Comparison of ENCODE assay signal across 18 cellular contexts in the genomic region with DNA sequence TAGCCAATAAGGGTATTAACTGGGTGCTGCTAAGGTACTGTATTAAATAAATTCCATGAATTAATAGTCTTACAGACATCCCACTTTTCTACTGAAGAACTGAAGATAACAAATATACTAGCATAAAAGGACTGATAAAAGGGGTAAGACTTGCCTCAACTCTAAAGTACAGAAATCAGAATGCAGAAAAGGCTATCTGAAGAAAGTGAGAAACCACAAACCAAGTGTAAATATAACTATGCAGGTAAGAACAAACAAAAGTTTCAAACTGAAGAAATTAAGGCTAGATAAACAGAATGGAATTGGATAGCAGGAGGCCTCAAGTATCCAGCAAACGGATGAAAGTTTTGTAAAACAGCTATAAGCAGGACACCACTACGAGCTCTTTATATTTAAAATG.
"Had no signal": no experiment of that assay in that cellular context is flagged by ENCODE, and none has a peak within 500 bp of the region (broad histone marks: within the 10 kb centered on the region; RNA-seq: fewer than 3 reads in every experiment).

No MANE protein-coding gene starts in this region.

- ATAC-seq: gastrocnemius medialis, heart left ventricle, lower lobe of right lung, right cardiac atrium had no signal

- H3K4me3 ChIP-seq: adrenal gland, cardiac muscle cell, gastrocnemius medialis, heart left ventricle, lower lobe of right lung, skin epidermis, transverse colon had no signal

- H3K4me1 ChIP-seq: lower lobe of right lung had no signal

- H3K9me3 ChIP-seq: adrenal gland, gastrocnemius medialis, heart left ventricle, lower lobe of right lung, transverse colon had no signal

- H3K27ac ChIP-seq: adrenal gland, cardiac muscle cell, gastrocnemius medialis, heart left ventricle, lower lobe of right lung, skin epidermis, transverse colon had no signal

- H3K27me3 ChIP-seq: adrenal gland, cardiac muscle cell, gastrocnemius medialis, heart left ventricle, transverse colon had no signal

- DNase-seq: activated CD4-positive, alpha-beta T cell treated with anti-CD3 and anti-CD28 coated beads, Interleukin-2, amount 10 ng/mL, durations not matched to agents 7 days and 5 days; activated naive CD4-positive, alpha-beta T cell treated with anti-CD3 and anti-CD28 coated beads, Interleukin-2, amount 10 ng/mL, durations not matched to agents 7 days and 5 days; activated T-cell treated with anti-CD3 and anti-CD28 coated beads, Interleukin-2, amount 50 U/mL, for 24 hours; adrenal gland; erythroblast; gastrocnemius medialis; heart left ventricle; lower lobe of right lung; nephron progenitor cell; occipital lobe; right cardiac atrium; stimulated activated CD4-positive, alpha-beta T cell treated with anti-CD3 and anti-CD28 coated beads, Interleukin-15, amount 100 ng/mL, for 24 hours; stimulated activated CD4-positive, alpha-beta T cell treated with anti-CD3 and anti-CD28 coated beads, Interleukin-4, amount 100 ng/mL, for 24 hours; stimulated activated naive CD4-positive, alpha-beta T cell treated with Interleukin-2 at 50 U/mL for 16 hours; substantia nigra; transverse colon had no signal
